8 cellular contexts compared by ENCODE assay signal in the genomic region with DNA sequence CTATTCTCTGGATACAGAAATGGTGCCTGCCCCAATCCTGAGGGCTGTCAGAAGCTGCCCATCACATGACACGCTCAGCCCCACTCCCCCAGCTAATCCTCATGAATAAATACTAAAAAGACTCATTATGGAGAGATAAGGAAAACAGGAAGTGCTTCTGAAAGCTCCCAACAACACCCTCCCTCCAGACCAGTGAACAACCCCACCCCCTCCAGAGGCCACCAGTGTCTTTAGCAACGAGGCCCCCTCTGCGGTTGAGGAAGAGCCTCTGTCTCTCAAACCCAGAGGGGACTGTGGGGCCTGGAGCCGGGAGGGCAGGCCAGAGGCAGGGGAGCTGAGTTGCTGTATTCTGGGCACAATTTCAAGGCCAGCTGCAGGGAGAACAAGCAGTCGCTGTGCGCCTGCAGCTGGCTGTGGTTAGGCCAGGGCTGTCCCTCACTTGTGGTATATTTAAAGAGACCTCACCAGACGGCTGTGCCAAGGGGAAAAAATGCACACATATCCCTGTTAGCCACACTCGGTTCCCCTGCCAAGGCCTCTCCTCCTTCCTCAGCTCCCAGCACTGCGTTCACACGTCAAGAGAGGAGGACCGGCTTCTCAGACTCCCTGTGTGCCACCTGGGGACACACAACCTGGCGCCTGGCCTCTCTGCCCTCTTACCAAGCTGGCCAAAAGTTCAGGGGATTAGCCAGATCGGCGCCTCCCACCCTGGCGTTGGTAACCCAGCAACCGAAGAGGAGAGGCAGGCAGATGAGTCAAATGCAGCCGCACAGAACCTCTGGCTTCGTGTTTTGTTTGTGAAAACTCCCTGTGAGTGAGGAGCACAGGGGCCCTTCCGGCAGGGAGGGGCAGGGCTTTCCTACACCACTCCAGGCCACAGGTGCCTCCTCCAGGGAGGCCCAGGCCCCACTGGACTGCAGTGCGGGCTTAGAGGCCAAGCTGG.
DNase-seq lines count a peak whose midpoint lies in the region; ATAC-seq and TF ChIP-seq lines count a peak whose summit lies in the region.

No MANE protein-coding gene starts in this region.

- no peaks in the 10 kb centered on the region for H3K79me1 ChIP-seq in IMR-90 (ENCODE audit: low read depth in 1 of 2, low read length in 2 of 2)

- no peaks in the 10 kb centered on the region for H3K9me2 ChIP-seq in SK-N-SH

- H3K9me3 ChIP-seq in IMR-90 (ENCODE audit: control insufficient read depth, insufficient read depth, low read length) (no peaks in the 10 kb centered on the region), SK-N-SH (no peaks in the 10 kb centered on the region), neuron (ENCODE audit: low read length) (no peaks in the 10 kb centered on the region)

- H3K4me2 ChIP-seq in IMR-90 (ENCODE audit: low read depth, low read length) = peak overlapping the region; percentile 77
- H3K4me2 ChIP-seq in SK-N-SH = no peak overlapping the region

- no peak for TF ChIP-seq EP300 in SK-N-SH (IDR thresholded peaks at IDR 0.05; ENCODE audit: borderline replicate concordance in 1 of 2, low read depth in 1 of 2, low read length in 1 of 2)

- no peaks in the 10 kb centered on the region for H4K20me1 ChIP-seq in IMR-90 (ENCODE audit: insufficient read depth, low read length)
- no peaks in the 10 kb centered on the region for H4K20me1 ChIP-seq in SK-N-SH (ENCODE audit: insufficient read depth)

- peak overlapping the region; percentile 95 for H2AFZ ChIP-seq in IMR-90 (replicated peaks; ENCODE audit: low read length, poor library complexity)
- no peak overlapping the region for H2AFZ ChIP-seq in SK-N-SH (ENCODE audit: low read depth)
- H2AFZ ChIP-seq in neuron (ENCODE audit: low read depth, low read length) = peak overlapping the region; percentile 77

- ATAC-seq in IMR-90 (ENCODE audit: low read depth) (peak; percentile 93), HG02973 (IDR thresholded peaks at IDR 0.05; ENCODE audit: unreplicated experiment) (no peak), HG03025 (IDR thresholded peaks at IDR 0.05; ENCODE audit: low FRiP score, unreplicated experiment) (no peak), GM21825 (IDR thresholded peaks at IDR 0.05; ENCODE audit: unreplicated experiment) (no peak)

- peak overlapping the region; percentile 25; the same call in 1 of the 2 replicates for H3K4ac ChIP-seq in IMR-90 (ENCODE audit: low read depth, low read length)

- H3K9ac ChIP-seq in IMR-90 (ENCODE audit: low read depth, low read length) (no peak overlapping the region), SK-N-SH (no peak overlapping the region)

- no peaks in the 10 kb centered on the region for H3K79me2 ChIP-seq in SK-N-SH (ENCODE audit: insufficient read depth)

- H3K14ac ChIP-seq in IMR-90 (replicated peaks; ENCODE audit: low read depth, low read length) = no peak overlapping the region

- intact Hi-C loops in IMR-90 (cut with micrococcal nuclease) = no loop called here

- H3K27ac ChIP-seq in IMR-90 (ENCODE audit: insufficient read depth, low read length) = peak overlapping the region; percentile 12; the same call in 1 of the 2 replicates
- H3K27ac ChIP-seq in SK-N-SH (ENCODE audit: low read depth in 2 of 2, low read length in 1 of 2) = peak overlapping the region in 1 of 2 experiments; percentile 71; a peak in 2 of 4 replicates

- no peaks in the 10 kb centered on the region for H3F3A ChIP-seq in SK-N-SH (replicated peaks; ENCODE audit: insufficient read depth)

- no peak overlapping the region for H2BK20ac ChIP-seq in IMR-90 (ENCODE audit: low read depth, low read length)

- no TSS peak for BruUV-seq in IMR-90 (replicated peaks; lab: Mats Ljungman, UMichigan)

- dilution Hi-C loops in IMR-90 (cut with HindIII; ENCODE audit: low sequenced_read_pairs, unreplicated experiment) = no loop called here

- no peak overlapping the region for H2AK5ac ChIP-seq in IMR-90 (ENCODE audit: low read depth, low read length)

- H2AK9ac ChIP-seq in IMR-90 (replicated peaks; ENCODE audit: low read depth, low read length, poor library complexity) = peak overlapping the region; percentile 82

- H3K36me3 ChIP-seq in IMR-90 (ENCODE audit: control insufficient read depth, insufficient read depth, low read length) (no peaks in the 10 kb centered on the region), SK-N-SH (replicated peaks in 1 of 2; ENCODE audit: control insufficient read depth in 1 of 2, insufficient read depth in 2 of 2, low read length in 1 of 2) (no peaks in the 10 kb centered on the region), neuron (ENCODE audit: insufficient read depth, low read length) (no peaks in the 10 kb centered on the region)

- H3K4me3 ChIP-seq in IMR-90 (ENCODE audit: insufficient read depth, low read depth, low read length) = no peak overlapping the region
- H3K4me3 ChIP-seq in SK-N-SH (ENCODE audit: low read depth in 2 of 2, low read length in 1 of 2) = no peak overlapping the region
- no peak overlapping the region for H3K4me3 ChIP-seq in fibroblast of mammary gland (ENCODE audit: control insufficient read depth, low read depth, low read length)
- peak overlapping the region; percentile 22 for H3K4me3 ChIP-seq in neuron (ENCODE audit: low read length)

- WGBS in IMR-90 (ENCODE audit: extremely low coverage in 2 of 2, insufficient read length in 1 of 2), 2 experiments = 0% methylated on average over 4 of the region's 20 CpGs; no CpG with 5 or more reads in 1 of the 2 experiments
- WGBS in SK-N-SH (ENCODE audit: low lambda C conversion rate) = 55% methylated on average over 16 of the region's 20 CpGs

- DNase-seq in ELR (ENCODE audit: low read depth) = peak; percentile 77
- peak; percentile 72 for DNase-seq in IMR-90
- peak; percentile 72 for DNase-seq in SK-N-SH
- peak; percentile 71 for DNase-seq in fibroblast of mammary gland (ENCODE audit: low read depth)

- no peak overlapping the region for H4K91ac ChIP-seq in IMR-90 (ENCODE audit: insufficient read depth, low read depth, low read length)

- H2BK120ac ChIP-seq in IMR-90 (ENCODE audit: low read depth, low read length) = 0 out of 2 replicates have a peak overlapping the region, but pooled peaks have one; percentile 25

- CTCF ChIA-PET in IMR-90 (lab: Yijun Ruan, JAX) = interaction anchor here (0.9 to 1.2 kb wide), 2 partner anchors 9 to 266 kb away, joined by 3 read pairs; no protein-coding TSS in a partner anchor
- CTCF ChIA-PET in SK-N-SH (lab: Yijun Ruan, JAX) = interaction anchor here (1.3 to 1.6 kb wide), 4 partner anchors 10 to 267 kb away, joined by 3 to 6 read pairs (median 4); no protein-coding TSS in a partner anchor

- no peak overlapping the region for H2BK15ac ChIP-seq in IMR-90 (ENCODE audit: low read depth, low read length)

- H4K5ac ChIP-seq in IMR-90 (ENCODE audit: low read depth, low read length) = peak overlapping the region; percentile 0; the same call in 1 of the 2 replicates

- TF ChIP-seq RAD21 in IMR-90 (IDR thresholded peaks at IDR 0.05; ENCODE audit: low read length) = no peak
- no peak for TF ChIP-seq RAD21 in SK-N-SH (IDR thresholded peaks at IDR 0.05; ENCODE audit: low read length)

- 0 out of 2 replicates have a peak, but pooled peaks cover 6% of the 10 kb centered on the region for H3K9me1 ChIP-seq in IMR-90 (ENCODE audit: insufficient read depth, low read length)

- H3K4me1 ChIP-seq in IMR-90 (ENCODE audit: control insufficient read depth, insufficient read depth, low read length) (peaks cover 12% of the 10 kb centered on the region; the same call in 1 of the 2 replicates), SK-N-SH (ENCODE audit: control insufficient read depth in 1 of 2, insufficient read depth in 2 of 2, low read depth in 1 of 2, low read length in 1 of 2) (peaks cover 0 to 19% of the 10 kb centered on the region in 2 experiments; a peak in 2 of 4 replicates), neuron (ENCODE audit: insufficient read depth, low read length) (peaks cover 12% of the 10 kb centered on the region)

- peaks cover 1% of the 10 kb centered on the region; the same call in 1 of the 2 replicates for H3K27me3 ChIP-seq in IMR-90 (ENCODE audit: control insufficient read depth, insufficient read depth, low read length)
- no peaks in the 10 kb centered on the region for H3K27me3 ChIP-seq in SK-N-SH (ENCODE audit: insufficient read depth)
- H3K27me3 ChIP-seq in neuron (ENCODE audit: insufficient read depth, low read length) = no peaks in the 10 kb centered on the region

- POLR2A ChIA-PET in IMR-90 (lab: Charles Lee; ENCODE audit: unreplicated experiment) = no interaction called here
- POLR2A ChIA-PET in SK-N-SH (lab: Yijun Ruan, JAX) = no interaction called here

- H3K23ac ChIP-seq in IMR-90 (ENCODE audit: low read depth, low read length) = peak overlapping the region; percentile 24; the same call in 1 of the 2 replicates

- no peak overlapping the region for H3K56ac ChIP-seq in IMR-90 (ENCODE audit: extremely low read depth, insufficient read depth, low read length)

- H2BK5ac ChIP-seq in IMR-90 (ENCODE audit: low read depth, low read length, poor library complexity, severe bottlenecking) = no peak overlapping the region

- H3K18ac ChIP-seq in IMR-90 (ENCODE audit: low read depth, low read length) = peak overlapping the region; percentile 68; the same call in 1 of the 2 replicates

- TF ChIP-seq CTCF in IMR-90 (conservative IDR thresholded peaks at IDR 0.05; ENCODE audit: low read depth, low read length) = no peak
- TF ChIP-seq CTCF in SK-N-SH (IDR thresholded peaks at IDR 0.05) = no peak
- TF ChIP-seq CTCF in fibroblast of mammary gland (conservative IDR thresholded peaks at IDR 0.05; ENCODE audit: control insufficient read depth, insufficient read depth, low read depth, low read length) = no peak

- no peak for TF ChIP-seq POLR2A in IMR-90 (IDR thresholded peaks at IDR 0.05; ENCODE audit: low read depth, low read length)

- in situ Hi-C loops in IMR-90 (cut with MboI; ENCODE audit: low sequenced_read_pairs) = no loop called here

- peak overlapping the region; percentile 45 to 72; a peak in 3 of 4 replicates for H4K8ac ChIP-seq in IMR-90 (ENCODE audit: low read depth in 2 of 2, low read length in 2 of 2)

TF ChIP-seq in IMR-90, 13 proteins besides CTCF, POLR2A, EP300 and RAD21 (continues in another document):
- TF ChIP-seq SMC3 (IDR thresholded peaks at IDR 0.05; ENCODE audit: low read depth, low read length) (no peak), MAZ (IDR thresholded peaks at IDR 0.05; ENCODE audit: borderline replicate concordance, low read depth, low read length) (no peak; the same call in 1 of the 2 replicates), MXI1 (IDR thresholded peaks at IDR 0.05; ENCODE audit: borderline replicate concordance, low read depth, low read length) (no peak)

TF ChIP-seq in SK-N-SH, 30 proteins besides CTCF, POLR2A, EP300 and RAD21 (continues in another document):
- TF ChIP-seq, protein P1, sequence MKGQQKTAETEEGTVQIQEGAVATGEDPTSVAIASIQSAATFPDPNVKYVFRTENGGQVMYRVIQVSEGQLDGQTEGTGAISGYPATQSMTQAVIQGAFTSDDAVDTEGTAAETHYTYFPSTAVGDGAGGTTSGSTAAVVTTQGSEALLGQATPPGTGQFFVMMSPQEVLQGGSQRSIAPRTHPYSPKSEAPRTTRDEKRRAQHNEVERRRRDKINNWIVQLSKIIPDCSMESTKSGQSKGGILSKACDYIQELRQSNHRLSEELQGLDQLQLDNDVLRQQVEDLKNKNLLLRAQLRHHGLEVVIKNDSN (IDR thresholded peaks at IDR 0.05; ENCODE audit: borderline replicate concordance, low read depth) = no peak
- no peak for TF ChIP-seq TCF12 (IDR thresholded peaks at IDR 0.05)
